In the genomic region with DNA sequence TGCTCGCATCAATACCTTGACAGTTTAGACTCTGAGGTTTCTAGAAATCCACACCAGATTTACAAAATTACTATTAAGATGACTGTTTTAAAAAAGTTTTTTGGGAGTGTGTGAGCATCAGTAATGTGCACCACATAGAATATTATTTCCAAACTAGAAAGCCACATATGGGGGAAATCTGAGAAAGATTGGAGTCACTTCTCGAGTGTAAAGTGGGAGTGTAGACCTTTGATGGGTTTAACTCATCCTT, we compare ENCODE assay signal across 8 cellular contexts. TPM values are rescaled to one million over a fixed set of nuclear protein-coding genes. Genes with fewer than 3 reads are reported as not detected.
DNase-seq lines count a peak whose midpoint lies in the region; ATAC-seq and TF ChIP-seq lines count a peak whose summit lies in the region.

No MANE protein-coding gene starts in this region.

- no peaks in the 10 kb centered on the region for H3K36me3 Mint-ChIP-seq in activated naive CD4-positive, alpha-beta T cell treated with anti-CD3 and anti-CD28 coated beads, Interleukin-2, amount 50 U/mL, for 24 hours
- no peaks in the 10 kb centered on the region for H3K36me3 Mint-ChIP-seq in T-helper 17 cell (ENCODE audit: low read depth)

- TF ChIP-seq CTCF in thoracic aorta (IDR thresholded peaks at IDR 0.05): no peak

- H3K4me1 ChIP-seq in thoracic aorta (ENCODE audit: control insufficient read depth in 1 of 2, low read depth in 2 of 2): peaks cover 4 to 7% of the 10 kb centered on the region in 2 donors

- H3K27ac ChIP-seq in thoracic aorta: no peak overlapping the region

- H3K27me3 ChIP-seq in thoracic aorta (replicated peaks; ENCODE audit: insufficient read depth): no peaks in the 10 kb centered on the region

- DNase-seq in activated naive CD4-positive, alpha-beta T cell treated with anti-CD3 and anti-CD28 coated beads, Interleukin-2, amount 50 U/mL, for 16 hours: no peak
- no peak for DNase-seq in T-helper 17 cell
- no peak for DNase-seq in thoracic aorta (ENCODE audit: low spot score)
- no peak for DNase-seq in DMS114 treated with DMSO at 0.1 percent for 48 hours (lab: John Stamatoyannopoulos, UW; ENCODE audit: unreplicated experiment)
- DNase-seq in activated CD4-positive, alpha-beta T cell treated with anti-CD3 and anti-CD28 coated beads for 4 hours: no peak

- ATAC-seq in T-helper 17 cell: no peak
- ATAC-seq in thoracic aorta (ENCODE audit: insufficient number of reproducible peaks, low FRiP score, low read depth): no peak
- no peak for ATAC-seq in HG03175 (IDR thresholded peaks at IDR 0.05; ENCODE audit: unreplicated experiment)

- no peaks in the 10 kb centered on the region for H3K36me3 ChIP-seq in thoracic aorta

- H3K27me3 Mint-ChIP-seq in activated naive CD4-positive, alpha-beta T cell treated with anti-CD3 and anti-CD28 coated beads, Interleukin-2, amount 50 U/mL, for 24 hours: peaks cover 35% of the 10 kb centered on the region
- peaks cover 53% of the 10 kb centered on the region for H3K27me3 Mint-ChIP-seq in T-helper 17 cell

- peak overlapping the region; percentile 66 for H3K4me3 Mint-ChIP-seq in activated naive CD4-positive, alpha-beta T cell treated with anti-CD3 and anti-CD28 coated beads, Interleukin-2, amount 50 U/mL, for 24 hours
- H3K4me3 Mint-ChIP-seq in T-helper 17 cell: peak overlapping the region; percentile 63

- peak overlapping the region; percentile 68; the same call in 1 of the 2 replicates for H3K4me3 ChIP-seq in iPS-18c (ENCODE audit: insufficient read depth, low read depth, low read length)
- H3K4me3 ChIP-seq in thoracic aorta: peak overlapping the region; percentile 67

- H3K9me3 ChIP-seq in T-helper 17 cell (ENCODE audit: control insufficient read depth, low read length, poor library complexity, severe bottlenecking) (no peaks in the 10 kb centered on the region), iPS-18c (ENCODE audit: control insufficient read depth, insufficient read depth, low read length) (no peaks in the 10 kb centered on the region), thoracic aorta (no peaks in the 10 kb centered on the region)

- H3K27ac Mint-ChIP-seq in activated naive CD4-positive, alpha-beta T cell treated with anti-CD3 and anti-CD28 coated beads, Interleukin-2, amount 50 U/mL, for 24 hours: no peak overlapping the region
- no peak overlapping the region for H3K27ac Mint-ChIP-seq in T-helper 17 cell

- H3K9me3 Mint-ChIP-seq in activated naive CD4-positive, alpha-beta T cell treated with anti-CD3 and anti-CD28 coated beads, Interleukin-2, amount 50 U/mL, for 24 hours: no peaks in the 10 kb centered on the region

- H3K4me1 Mint-ChIP-seq in activated naive CD4-positive, alpha-beta T cell treated with anti-CD3 and anti-CD28 coated beads, Interleukin-2, amount 50 U/mL, for 24 hours: peaks cover 6% of the 10 kb centered on the region
- peaks cover 2% of the 10 kb centered on the region for H3K4me1 Mint-ChIP-seq in T-helper 17 cell

RNA-seq across cellular contexts. Expression of gene RIMKLA, which starts 0.8 kb away (rescaled TPM):
- total RNA-seq in T-helper 17 cell (under 1 TPM; 0.07 to 0.23 TPM), thoracic aorta (under 1 TPM; under 0.01 to 0.14 TPM)

RNA-seq across cellular contexts. Expression of gene FOXJ3, which starts 46.3 kb away (rescaled TPM):
- total RNA-seq in T-helper 17 cell (10 to 100 TPM; 89.1 to 93.5 TPM), thoracic aorta (10 to 100 TPM; 30.6 to 62.0 TPM)
